12 cellular contexts compared by ENCODE assay signal in the genomic region with DNA sequence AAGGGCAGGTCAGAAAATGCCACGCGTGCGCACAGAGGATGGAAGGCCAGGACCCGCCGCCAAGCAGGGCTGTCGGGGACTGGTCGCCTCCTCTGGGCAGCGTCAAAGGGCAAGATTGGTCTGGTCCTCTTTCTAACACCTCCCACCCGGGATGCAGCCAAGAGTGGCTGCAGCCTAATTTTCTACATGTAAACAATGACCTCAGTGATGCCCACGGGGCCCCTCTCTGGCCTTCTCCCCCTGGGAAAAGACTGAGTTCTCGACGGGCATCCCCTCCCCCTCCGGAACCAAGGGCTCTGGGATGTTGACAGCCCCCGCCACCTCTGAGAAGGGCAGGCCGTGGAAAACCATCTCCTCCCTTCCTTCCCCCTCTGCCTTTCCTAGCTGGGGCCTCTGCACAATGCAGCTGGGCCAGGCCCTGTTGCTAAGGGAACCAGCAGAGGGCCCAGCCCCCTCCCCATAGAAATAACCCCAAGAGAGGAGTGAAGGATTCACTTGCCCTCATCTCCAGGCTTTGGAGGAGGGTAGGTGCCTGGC.
DNase-seq lines count a peak whose midpoint lies in the region; ATAC-seq and TF ChIP-seq lines count a peak whose summit lies in the region.
"Had no signal": no experiment of that assay in that cellular context is flagged by ENCODE, and none has a peak within 500 bp of the region (broad histone marks: within the 10 kb centered on the region; RNA-seq: fewer than 3 reads in every experiment).

No MANE protein-coding gene starts in this region.

- H3K4me3 ChIP-seq in prostate gland, result no peak overlapping the region
- H3K4me3 ChIP-seq: gastroesophageal sphincter had no signal

- H3K27me3 ChIP-seq in prostate gland (replicated peaks; ENCODE audit: insufficient read depth), result no peaks in the 10 kb centered on the region
- H3K27me3 ChIP-seq: gastroesophageal sphincter had no signal

- 74% methylated on average over 15 of the region's 15 CpGs for WGBS in prostate gland

- H3K4me1 ChIP-seq in prostate gland (replicated peaks), result peaks cover 25% of the 10 kb centered on the region

- H3K27ac ChIP-seq in epithelial cell of prostate (peak overlapping the region; percentile 94), prostate gland (peak overlapping the region; percentile 86 to 95)
- H3K27ac ChIP-seq: gastroesophageal sphincter had no signal

- intact Hi-C loops in prostate gland (cut with DNase I), result loop anchor here (2.0 to 10.0 kb wide), 3 partner anchors 78 to 272 kb away; a partner anchor contains a TSS

- no peak for ATAC-seq in GM21447 (IDR thresholded peaks at IDR 0.05; ENCODE audit: unreplicated experiment)
- ATAC-seq in GM21360 (IDR thresholded peaks at IDR 0.05; ENCODE audit: unreplicated experiment), result no peak
- no peak for ATAC-seq in HG03045 (IDR thresholded peaks at IDR 0.05; ENCODE audit: unreplicated experiment)
- ATAC-seq: activated CD8-positive, alpha-beta T cell treated with anti-CD3 and anti-CD28 coated beads, Interleukin-2, amount 10 ng/mL, durations not matched to agents 7 days and 5 days; gastroesophageal sphincter had no signal

- DNase-seq in EH (ENCODE audit: low read depth), result peak; percentile 33
- DNase-seq in NCI-H69 (lab: John Stamatoyannopoulos, UW), result peak; percentile 88
- DNase-seq in epithelial cell of prostate (ENCODE audit: low read depth, low spot score), result no peak
- DNase-seq in prostate gland (ENCODE audit: low spot score), result no peak
- DNase-seq in NCI-H446 treated with DMSO at 0.1 percent for 48 hours (lab: John Stamatoyannopoulos, UW), result no peak
- DNase-seq: activated CD8-positive, alpha-beta T cell treated with anti-CD3 and anti-CD28 coated beads, Interleukin-2, amount 10 ng/mL, durations not matched to agents 7 days and 5 days; NCI-H1105; SIG-M5 had no signal

- no peaks in the 10 kb centered on the region for H3K9me3 ChIP-seq in prostate gland
- H3K9me3 ChIP-seq: gastroesophageal sphincter had no signal

- TF ChIP-seq CTCF in prostate gland (IDR thresholded peaks at IDR 0.05), result no peak

- no peak for TF ChIP-seq POLR2A in prostate gland (IDR thresholded peaks at IDR 0.05)

- H3K36me3 ChIP-seq in prostate gland, result no peaks in the 10 kb centered on the region
- H3K36me3 ChIP-seq: gastroesophageal sphincter had no signal

Comparison
In these comparisons a context has a peak if more than half of its experiments do, and no peak if none do; other contexts are left out.
1. DNase-seq: peak in EH (single experiment) and NCI-H69 (single experiment); none in epithelial cell of prostate (single experiment), prostate gland (single experiment) and NCI-H446 treated with DMSO at 0.1 percent for 48 hours (single experiment).